ENCODE assay signal across 24 cellular contexts in the genomic region with DNA sequence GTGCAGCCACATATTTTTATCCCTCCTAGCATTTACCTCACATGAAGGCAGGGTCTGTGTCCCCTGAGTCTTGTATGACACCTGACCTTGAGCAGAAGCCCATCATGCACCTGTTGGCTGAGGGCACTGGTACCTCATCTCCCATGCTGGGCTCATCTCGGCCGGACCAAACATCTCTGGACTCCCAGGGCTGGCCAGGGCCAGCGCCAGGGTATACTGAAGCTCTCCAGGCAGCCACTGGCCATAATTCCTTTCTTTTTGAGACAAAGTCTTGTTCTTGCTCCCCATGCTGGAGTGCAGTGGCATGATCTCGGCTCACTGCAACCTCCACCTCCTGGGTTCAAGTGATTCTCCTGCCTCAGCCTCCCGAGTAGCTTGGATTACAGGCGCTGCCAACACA.
"Had no signal": no experiment of that assay in that cellular context is flagged by ENCODE, and none has a peak within 500 bp of the region (broad histone marks: within the 10 kb centered on the region; RNA-seq: fewer than 3 reads in every experiment).

No MANE protein-coding gene starts in this region.

- H3K36me3 Mint-ChIP-seq: stimulated activated effector memory CD8-positive, alpha-beta T cell treated with anti-CD3 and anti-CD28 coated beads, Interleukin-12 subunit alpha, Interleukin-12 subunit beta, amount 100 ng/mL, for 72 hours had no signal

- H3K27me3 Mint-ChIP-seq: activated CD4-positive, alpha-beta memory T cell treated with anti-CD3 and anti-CD28 coated beads for 36 hours; activated T-helper 17 cell treated with anti-CD3 and anti-CD28 coated beads, Interleukin-2, amount 50 U/mL, for 72 hours; central memory CD8-positive, alpha-beta T cell had no signal

- DNase-seq: activated CD4-positive, alpha-beta memory T cell treated with anti-CD3 and anti-CD28 coated beads for 36 hours; activated CD4-positive, alpha-beta T cell treated with anti-CD3 and anti-CD28 coated beads for 4 hours; activated naive CD4-positive, alpha-beta T cell treated with Interleukin-2 at 50 U/mL for 16 hours; activated T-cell treated with anti-CD3 and anti-CD28 coated beads, Interleukin-2, amount 50 U/mL, for 1 hour; aorta; brain microvascular endothelial cell; effector CD4-positive, alpha-beta T cell; gastrocnemius medialis; heart right ventricle; kidney glomerular epithelial cell; left ventricle myocardium inferior; pancreas; right lobe of liver; small intestine; stimulated activated CD4-positive, alpha-beta T cell treated with anti-CD3 and anti-CD28 coated beads, Interleukin-4, amount 100 ng/mL, for 24 hours; substantia nigra; tibial artery had no signal

- H3K9me3 Mint-ChIP-seq: central memory CD8-positive, alpha-beta T cell; stimulated activated effector memory CD8-positive, alpha-beta T cell treated with anti-CD3 and anti-CD28 coated beads, Interleukin-12 subunit alpha, Interleukin-12 subunit beta, amount 100 ng/mL, for 72 hours had no signal

- H3K27ac ChIP-seq: brain microvascular endothelial cell, coronary artery, gastrocnemius medialis, heart right ventricle, left ventricle myocardium inferior, pancreas, right lobe of liver, tibial artery had no signal

- H3K27me3 ChIP-seq: brain microvascular endothelial cell, gastrocnemius medialis, heart right ventricle, pancreas, right lobe of liver, tibial artery had no signal

- H3K4me1 ChIP-seq: gastrocnemius medialis, pancreas, right lobe of liver, tibial artery had no signal

- ATAC-seq: activated T-helper 17 cell treated with anti-CD3 and anti-CD28 coated beads, Interleukin-2, amount 50 U/mL, for 72 hours; gastrocnemius medialis; heart right ventricle; pancreas; right lobe of liver; stimulated activated effector memory CD8-positive, alpha-beta T cell treated with anti-CD3 and anti-CD28 coated beads, Interleukin-12 subunit alpha, Interleukin-12 subunit beta, amount 100 ng/mL, for 72 hours; WTC11 had no signal

- H3K4me3 ChIP-seq: coronary artery, gastrocnemius medialis, heart right ventricle, left ventricle myocardium inferior, pancreas, right lobe of liver, tibial artery had no signal

- H3K4me3 Mint-ChIP-seq: activated CD4-positive, alpha-beta memory T cell treated with anti-CD3 and anti-CD28 coated beads for 36 hours; activated T-helper 17 cell treated with anti-CD3 and anti-CD28 coated beads, Interleukin-2, amount 50 U/mL, for 72 hours; central memory CD8-positive, alpha-beta T cell; stimulated activated effector memory CD8-positive, alpha-beta T cell treated with anti-CD3 and anti-CD28 coated beads, Interleukin-12 subunit alpha, Interleukin-12 subunit beta, amount 100 ng/mL, for 72 hours; T-helper 2 cell treated with Interferon-gamma antibody and Interleukin-4, amounts not matched to agents 5 μg/mL and 100 μg/mL, for 36 hours; WTC11 had no signal

- H3K9me3 ChIP-seq: gastrocnemius medialis, pancreas, right lobe of liver had no signal

- H3K27ac Mint-ChIP-seq: activated CD4-positive, alpha-beta memory T cell treated with anti-CD3 and anti-CD28 coated beads for 36 hours; activated T-helper 17 cell treated with anti-CD3 and anti-CD28 coated beads, Interleukin-2, amount 50 U/mL, for 72 hours; stimulated activated effector memory CD8-positive, alpha-beta T cell treated with anti-CD3 and anti-CD28 coated beads, Interleukin-12 subunit alpha, Interleukin-12 subunit beta, amount 100 ng/mL, for 72 hours; T-helper 2 cell treated with Interferon-gamma antibody and Interleukin-4, amounts not matched to agents 5 μg/mL and 100 μg/mL, for 36 hours; WTC11 had no signal

- FAIRE-seq: pancreas, small intestine, urothelium cell line had no signal

- H3K36me3 ChIP-seq: brain microvascular endothelial cell, gastrocnemius medialis, pancreas, right lobe of liver had no signal
